In the genomic region with DNA sequence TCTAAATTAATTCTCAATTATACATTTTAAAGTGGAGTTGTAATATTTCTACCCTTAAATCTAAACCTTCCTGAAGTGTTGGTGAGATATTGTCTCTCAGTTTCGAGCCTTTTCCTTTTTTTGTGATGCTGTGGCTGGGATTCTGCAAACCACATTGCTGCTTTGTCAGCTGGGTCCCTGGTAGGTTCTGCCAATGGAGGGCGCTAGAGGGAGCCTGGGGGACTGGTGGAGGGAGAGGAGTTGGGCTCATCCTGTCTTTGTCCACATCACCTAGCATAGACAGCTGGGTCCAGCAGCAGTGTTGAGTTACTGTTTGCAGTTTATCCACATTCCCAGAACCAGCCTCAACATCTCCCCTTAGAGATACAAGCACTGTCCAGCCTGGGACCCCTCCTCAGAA, we compare ENCODE assay signal across 10 cellular contexts. TPM values are rescaled to one million over a fixed set of nuclear protein-coding genes. Genes with fewer than 3 reads are reported as not detected.
DNase-seq lines count a peak whose midpoint lies in the region; ATAC-seq and TF ChIP-seq lines count a peak whose summit lies in the region.
"Had no signal": no experiment of that assay in that cellular context is flagged by ENCODE, and none has a peak within 500 bp of the region (broad histone marks: within the 10 kb centered on the region; RNA-seq: fewer than 3 reads in every experiment).

No MANE protein-coding gene starts in this region.

- no peaks in the 10 kb centered on the region for H3K36me3 Mint-ChIP-seq in glutamatergic neuron (ENCODE audit: unreplicated experiment)

- TF ChIP-seq CTCF in BE2C (IDR thresholded peaks at IDR 0.05; ENCODE audit: low read depth, low read length), result peak; percentile 20; the same call in 1 of the 2 replicates
- TF ChIP-seq CTCF in GM12865 (IDR thresholded peaks at IDR 0.05; ENCODE audit: insufficient read depth, low read depth, low read length, missing control alignments), result peak; percentile 16
- peak; percentile 25 for TF ChIP-seq CTCF in glutamatergic neuron (IDR thresholded peaks at IDR 0.05; ENCODE audit: partially characterized antibody, unreplicated experiment)
- no peak for TF ChIP-seq CTCF in upper lobe of left lung (IDR thresholded peaks at IDR 0.05)

- no peaks in the 10 kb centered on the region for H3K4me1 ChIP-seq in BE2C
- H3K4me1 ChIP-seq in SJCRH30, result peaks cover 53% of the 10 kb centered on the region
- H3K4me1 ChIP-seq in upper lobe of left lung, result peaks cover 0 to 15% (median 5%) of the 10 kb centered on the region in 4 donors

- H3K9me3 ChIP-seq in BE2C (no peaks in the 10 kb centered on the region), SJCRH30 (replicated peaks) (no peaks in the 10 kb centered on the region), upper lobe of left lung (no peaks in the 10 kb centered on the region)

- peaks cover 3% of the 10 kb centered on the region for H3K9me3 Mint-ChIP-seq in glutamatergic neuron (ENCODE audit: unreplicated experiment)
- H3K9me3 Mint-ChIP-seq: naive thymus-derived CD8-positive, alpha-beta T cell had no signal

- no peak overlapping the region for H3K4me3 Mint-ChIP-seq in glutamatergic neuron (ENCODE audit: unreplicated experiment)
- H3K4me3 Mint-ChIP-seq: naive thymus-derived CD8-positive, alpha-beta T cell had no signal

- H3K27me3 Mint-ChIP-seq in glutamatergic neuron (ENCODE audit: unreplicated experiment), result peaks cover 2% of the 10 kb centered on the region

- H3K4me1 Mint-ChIP-seq in glutamatergic neuron (ENCODE audit: low read depth, unreplicated experiment), result peaks cover 3% of the 10 kb centered on the region

- H3K27me3 ChIP-seq in BE2C, result no peaks in the 10 kb centered on the region
- H3K27me3 ChIP-seq in SJCRH30, result no peaks in the 10 kb centered on the region
- no peaks in the 10 kb centered on the region for H3K27me3 ChIP-seq in upper lobe of left lung

- DNase-seq in BE2C, result no peak
- DNase-seq in GM12865 (ENCODE audit: low read depth), result no peak
- DNase-seq in SJCRH30, result peak; percentile 83 to 88
- DNase-seq in glutamatergic neuron, result peak; percentile 55
- no peak for DNase-seq in upper lobe of left lung
- no peak for DNase-seq in inferior parietal cortex (ENCODE audit: extremely low spot score)
- no peak for DNase-seq in dermis blood vessel endothelial cell
- DNase-seq: naive thymus-derived CD8-positive, alpha-beta T cell; NCI-H526 treated with DMSO at 0.1 percent for 48 hours had no signal

- H3K36me3 ChIP-seq in BE2C, result no peaks in the 10 kb centered on the region
- H3K36me3 ChIP-seq in SJCRH30, result no peaks in the 10 kb centered on the region
- H3K36me3 ChIP-seq in upper lobe of left lung, result peaks cover 0 to 3% (median 0%) of the 10 kb centered on the region in 4 donors

- H3K27ac Mint-ChIP-seq in glutamatergic neuron (ENCODE audit: unreplicated experiment), result no peak overlapping the region
- H3K27ac Mint-ChIP-seq: naive thymus-derived CD8-positive, alpha-beta T cell had no signal

- no peak for TF ChIP-seq POLR2A in upper lobe of left lung (IDR thresholded peaks at IDR 0.05)

- H3K4me3 ChIP-seq in BE2C (ENCODE audit: low read depth, low read length) (no peak overlapping the region), GM12865 (ENCODE audit: low read depth, low read length) (no peak overlapping the region), SJCRH30 (no peak overlapping the region), upper lobe of left lung (no peak overlapping the region)

- ATAC-seq in upper lobe of left lung (ENCODE audit: low FRiP score in 2 of 2) (no peak), GM21381 (IDR thresholded peaks at IDR 0.05; ENCODE audit: unreplicated experiment) (no peak)
- ATAC-seq: naive thymus-derived CD8-positive, alpha-beta T cell had no signal

- H3K27ac ChIP-seq in SJCRH30, result peak overlapping the region; percentile 44
- H3K27ac ChIP-seq in upper lobe of left lung, result peak overlapping the region in 1 of 4 donors; percentile 22

- no peak for TF ChIP-seq EP300 in upper lobe of left lung (IDR thresholded peaks at IDR 0.05)

- WGBS in upper lobe of left lung, 2 donors, result 50 to 62% methylated on average over 2 of the region's 2 CpGs

RNA-seq across cellular contexts. Expression of a gene that starts 41.0 kb away (rescaled TPM):
- polyA plus RNA-seq in BE2C (2012; ENCODE audit: insufficient read depth, insufficient read length, low read depth), result 4.9 TPM
- total RNA-seq in SJCRH30 (2014; rRNA removed; shearing (Covaris generic)), result 10.4 and 12.3 TPM in 2 replicates
- total RNA-seq in glutamatergic neuron (ENCODE audit: unreplicated experiment) (12.3 TPM), upper lobe of left lung (10 to 100 TPM in 5 of 6 donors, 1 to 10 TPM in 1; 7.4 to 17.5 (median 13.7) TPM), dermis blood vessel endothelial cell (10.7 and 13.6 TPM in 2 replicates)

Comparison
In these comparisons a context has a peak if more than half of its experiments do, and no peak if none do; other contexts are left out.
1. DNase-seq: peak in SJCRH30 (2 of 2) and glutamatergic neuron (single experiment); none in BE2C (single experiment), GM12865 (single experiment), upper lobe of left lung (0 of 2), inferior parietal cortex (single experiment) and dermis blood vessel endothelial cell (single experiment).
2. CTCF ChIP-seq: peak in BE2C (single experiment), GM12865 (single experiment) and glutamatergic neuron (single experiment); none in upper lobe of left lung (0 of 6).